23 cellular contexts compared by ENCODE assay signal in the genomic region with DNA sequence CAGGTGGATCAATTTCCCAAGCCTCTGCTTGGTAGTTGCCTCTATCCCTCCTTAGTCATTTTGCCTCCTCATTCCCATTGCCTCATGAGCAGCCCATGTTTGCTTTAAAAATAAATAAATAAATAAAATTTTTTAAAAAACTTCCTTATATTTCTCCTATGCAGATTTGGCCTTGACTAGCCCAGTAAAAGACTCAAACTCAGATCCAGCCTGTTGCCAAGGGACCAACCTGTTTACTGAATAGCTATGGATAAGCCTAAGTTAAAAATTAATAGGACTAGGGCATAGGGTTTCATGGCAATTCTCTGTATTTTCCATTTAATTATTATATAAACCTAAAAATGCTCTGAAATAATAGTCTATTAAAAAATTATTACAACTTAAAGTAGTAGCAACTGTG.
"Had no signal": no experiment of that assay in that cellular context is flagged by ENCODE, and none has a peak within 500 bp of the region (broad histone marks: within the 10 kb centered on the region; RNA-seq: fewer than 3 reads in every experiment).

No MANE protein-coding gene starts in this region.

- H3K27me3 Mint-ChIP-seq: T-helper 17 cell had no signal

- DNase-seq: IMR-90, Karpas-422, KG1, MM.1S, NCI-H1092 treated with DMSO at 0.1 percent for 48 hours, NCI-H1436, NCI-H187, NCI-H2029, NCI-H2081 treated with DMSO at 0.1 percent for 48 hours, NCI-H2171, NCI-H226, NCI-H446, NCI-H510A, NCI-H524 treated with DMSO at 0.1 percent for 48 hours, NCI-H69, NCI-H774, Right ventricle myocardium superior, RPMI8226, SIG-M5, T-helper 17 cell had no signal

- H3K4me1 ChIP-seq: SJSA1 had no signal

- H3K27ac Mint-ChIP-seq: T-helper 17 cell had no signal

- H3K4me1 Mint-ChIP-seq: T-helper 17 cell had no signal

- H3K4me3 Mint-ChIP-seq: T-helper 17 cell had no signal

- H3K9me3 ChIP-seq: SJSA1 had no signal

- H3K27me3 ChIP-seq: SJSA1 had no signal

- H3K36me3 ChIP-seq: SJSA1 had no signal

- H3K4me3 ChIP-seq: SJSA1, SK-N-MC had no signal

- H3K27ac ChIP-seq: HL-60, SJSA1, SK-N-MC had no signal
